Comparison of ENCODE assay signal across 1 cellular context in the genomic region with DNA sequence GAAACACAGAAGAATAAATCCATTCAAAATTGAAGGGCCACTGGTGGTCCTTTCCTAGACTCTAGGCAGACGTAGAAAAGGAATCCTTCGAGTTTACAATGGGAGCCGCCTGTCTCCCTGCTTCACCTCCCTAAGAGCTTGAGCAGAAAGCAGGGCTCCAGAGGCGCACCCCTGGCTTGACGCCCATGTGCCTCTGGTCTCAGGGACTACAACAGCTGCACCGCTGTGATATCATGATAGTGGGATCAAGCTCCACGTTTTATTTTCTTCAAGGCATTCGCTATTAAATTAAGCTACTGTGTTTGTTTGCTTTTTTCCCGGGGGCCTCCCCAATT.
TF ChIP-seq lines count a peak whose summit lies in the region.

No MANE protein-coding gene starts in this region.

TF ChIP-seq in endothelial cell of umbilical vein, 7 proteins besides CTCF, POLR2A, EP300 and RAD21:
- TF ChIP-seq EZH2 (IDR thresholded peaks at IDR 0.05; ENCODE audit: borderline replicate concordance, low read depth, low read length, severe bottlenecking) (no peak), FOS (IDR thresholded peaks at IDR 0.05; ENCODE audit: borderline replicate concordance, insufficient read depth, low read length) (no peak), POLR2AphosphoS5 (IDR thresholded peaks at IDR 0.05; ENCODE audit: insufficient read depth, low read depth, low read length) (no peak), JUN (IDR thresholded peaks at IDR 0.05; ENCODE audit: borderline replicate concordance, insufficient read depth, insufficient read length, low read depth) (no peak)
